In the genomic region with DNA sequence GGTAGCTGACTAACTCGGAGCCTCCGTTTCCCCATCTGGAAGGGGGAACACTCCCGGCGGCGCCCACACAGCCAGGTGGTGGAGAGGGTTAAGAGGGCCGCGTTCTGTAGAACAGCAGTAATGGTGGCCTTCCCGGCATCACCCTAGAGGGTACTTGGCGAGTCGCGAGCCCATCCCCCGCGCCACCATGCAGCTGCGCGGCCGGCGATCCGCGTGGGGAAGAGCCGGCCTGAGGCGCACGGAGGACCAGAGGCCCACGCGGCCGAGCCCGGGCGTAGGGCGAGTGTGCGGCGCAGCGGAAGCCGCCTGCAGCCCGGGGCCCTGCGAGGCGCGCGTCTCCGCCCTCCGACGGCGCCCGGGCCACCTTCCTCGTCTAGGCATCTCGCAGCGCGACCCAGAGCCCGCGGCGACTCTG, we compare ENCODE assay signal across 1 cellular context.
TF ChIP-seq lines count a peak whose summit lies in the region.

No MANE protein-coding gene starts in this region.

TF ChIP-seq in HepG2, 621 proteins besides CTCF, POLR2A, EP300 and RAD21 (continued from another document):
- TF ChIP-seq ATF3 (CRISPR knock-in tag; IDR thresholded peaks at IDR 0.05) (no peak), SIN3A (IDR thresholded peaks at IDR 0.05; ENCODE audit: borderline replicate concordance, low read depth, low read length) (peak; percentile 17; the same call in 1 of the 2 replicates), MNT (IDR thresholded peaks at IDR 0.05) (no peak), PAF1 (CRISPR knock-in tag; IDR thresholded peaks at IDR 0.05) (no peak), ZNF446 (CRISPR knock-in tag; IDR thresholded peaks at IDR 0.05) (peak; percentile 18; the same call in 1 of the 2 replicates), SRSF9 (IDR thresholded peaks at IDR 0.05; ENCODE audit: borderline replicate concordance, insufficient read depth, low read depth, low read length, poor library complexity, severe bottlenecking) (no peak), ARID2 (CRISPR knock-in tag; IDR thresholded peaks at IDR 0.05; ENCODE audit: borderline replicate concordance) (0 out of 2 replicates have a peak, but pooled peaks have one; percentile 39), TAF15 (IDR thresholded peaks at IDR 0.05; ENCODE audit: low read depth, low read length, poor library complexity, severe bottlenecking) (no peak), NFE2L1 (CRISPR knock-in tag; IDR thresholded peaks at IDR 0.05; ENCODE audit: borderline replicate concordance) (no peak), MIER2 (CRISPR knock-in tag; IDR thresholded peaks at IDR 0.05) (no peak), GFI1 (CRISPR knock-in tag; IDR thresholded peaks at IDR 0.05; ENCODE audit: borderline replicate concordance) (no peak), ZSCAN25 (CRISPR knock-in tag; IDR thresholded peaks at IDR 0.05) (no peak), ZBTB33 (CRISPR knock-in tag; IDR thresholded peaks at IDR 0.05) (no peak), HOXA9 (CRISPR knock-in tag; IDR thresholded peaks at IDR 0.05; ENCODE audit: borderline replicate concordance) (peak; percentile 63; the same call in 1 of the 2 replicates), ZNF451 (CRISPR knock-in tag; IDR thresholded peaks at IDR 0.05) (0 out of 2 replicates have a peak, but pooled peaks have one; percentile 11), ZNF432 (CRISPR knock-in tag; IDR thresholded peaks at IDR 0.05; ENCODE audit: borderline replicate concordance) (no peak), DNMT1 (CRISPR knock-in tag; IDR thresholded peaks at IDR 0.05) (no peak), UBTF (CRISPR knock-in tag; IDR thresholded peaks at IDR 0.05) (peak; percentile 62; the same call in 1 of the 2 replicates), RFX5 (IDR thresholded peaks at IDR 0.05; ENCODE audit: low read depth, low read length) (no peak), TSC22D2 (CRISPR knock-in tag; IDR thresholded peaks at IDR 0.05; ENCODE audit: borderline replicate concordance) (no peak), ZMYM4 (CRISPR knock-in tag; IDR thresholded peaks at IDR 0.05) (peak; percentile 7; the same call in 1 of the 2 replicates), CBX2 (IDR thresholded peaks at IDR 0.05; ENCODE audit: low read depth, low read length) (no peak), CBX2 (CRISPR knock-in tag; IDR thresholded peaks at IDR 0.05; ENCODE audit: low read depth) (no peak)
- TF ChIP-seq, protein P1, sequence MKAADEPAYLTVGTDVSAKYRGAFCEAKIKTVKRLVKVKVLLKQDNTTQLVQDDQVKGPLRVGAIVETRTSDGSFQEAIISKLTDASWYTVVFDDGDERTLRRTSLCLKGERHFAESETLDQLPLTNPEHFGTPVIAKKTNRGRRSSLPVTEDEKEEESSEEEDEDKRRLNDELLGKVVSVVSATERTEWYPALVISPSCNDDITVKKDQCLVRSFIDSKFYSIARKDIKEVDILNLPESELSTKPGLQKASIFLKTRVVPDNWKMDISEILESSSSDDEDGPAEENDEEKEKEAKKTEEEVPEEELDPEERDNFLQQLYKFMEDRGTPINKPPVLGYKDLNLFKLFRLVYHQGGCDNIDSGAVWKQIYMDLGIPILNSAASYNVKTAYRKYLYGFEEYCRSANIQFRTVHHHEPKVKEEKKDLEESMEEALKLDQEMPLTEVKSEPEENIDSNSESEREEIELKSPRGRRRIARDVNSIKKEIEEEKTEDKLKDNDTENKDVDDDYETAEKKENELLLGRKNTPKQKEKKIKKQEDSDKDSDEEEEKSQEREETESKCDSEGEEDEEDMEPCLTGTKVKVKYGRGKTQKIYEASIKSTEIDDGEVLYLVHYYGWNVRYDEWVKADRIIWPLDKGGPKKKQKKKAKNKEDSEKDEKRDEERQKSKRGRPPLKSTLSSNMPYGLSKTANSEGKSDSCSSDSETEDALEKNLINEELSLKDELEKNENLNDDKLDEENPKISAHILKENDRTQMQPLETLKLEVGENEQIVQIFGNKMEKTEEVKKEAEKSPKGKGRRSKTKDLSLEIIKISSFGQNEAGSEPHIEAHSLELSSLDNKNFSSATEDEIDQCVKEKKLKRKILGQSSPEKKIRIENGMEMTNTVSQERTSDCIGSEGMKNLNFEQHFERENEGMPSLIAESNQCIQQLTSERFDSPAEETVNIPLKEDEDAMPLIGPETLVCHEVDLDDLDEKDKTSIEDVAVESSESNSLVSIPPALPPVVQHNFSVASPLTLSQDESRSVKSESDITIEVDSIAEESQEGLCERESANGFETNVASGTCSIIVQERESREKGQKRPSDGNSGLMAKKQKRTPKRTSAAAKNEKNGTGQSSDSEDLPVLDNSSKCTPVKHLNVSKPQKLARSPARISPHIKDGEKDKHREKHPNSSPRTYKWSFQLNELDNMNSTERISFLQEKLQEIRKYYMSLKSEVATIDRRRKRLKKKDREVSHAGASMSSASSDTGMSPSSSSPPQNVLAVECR (CRISPR knock-in tag; IDR thresholded peaks at IDR 0.05; ENCODE audit: borderline replicate concordance), result peak; percentile 61
- TF ChIP-seq, protein P2, sequence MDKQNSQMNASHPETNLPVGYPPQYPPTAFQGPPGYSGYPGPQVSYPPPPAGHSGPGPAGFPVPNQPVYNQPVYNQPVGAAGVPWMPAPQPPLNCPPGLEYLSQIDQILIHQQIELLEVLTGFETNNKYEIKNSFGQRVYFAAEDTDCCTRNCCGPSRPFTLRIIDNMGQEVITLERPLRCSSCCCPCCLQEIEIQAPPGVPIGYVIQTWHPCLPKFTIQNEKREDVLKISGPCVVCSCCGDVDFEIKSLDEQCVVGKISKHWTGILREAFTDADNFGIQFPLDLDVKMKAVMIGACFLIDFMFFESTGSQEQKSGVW (CRISPR knock-in tag; IDR thresholded peaks at IDR 0.05; ENCODE audit: borderline replicate concordance), result no peak
- TF ChIP-seq, protein P3, sequence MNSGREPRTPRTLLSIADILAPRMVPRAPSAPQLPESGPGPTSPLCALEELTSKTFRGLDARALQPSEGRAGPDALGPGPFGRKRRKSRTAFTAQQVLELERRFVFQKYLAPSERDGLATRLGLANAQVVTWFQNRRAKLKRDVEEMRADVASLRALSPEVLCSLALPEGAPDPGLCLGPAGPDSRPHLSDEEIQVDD (CRISPR knock-in tag; IDR thresholded peaks at IDR 0.05; ENCODE audit: borderline replicate concordance), result no peak
- TF ChIP-seq, protein P4, sequence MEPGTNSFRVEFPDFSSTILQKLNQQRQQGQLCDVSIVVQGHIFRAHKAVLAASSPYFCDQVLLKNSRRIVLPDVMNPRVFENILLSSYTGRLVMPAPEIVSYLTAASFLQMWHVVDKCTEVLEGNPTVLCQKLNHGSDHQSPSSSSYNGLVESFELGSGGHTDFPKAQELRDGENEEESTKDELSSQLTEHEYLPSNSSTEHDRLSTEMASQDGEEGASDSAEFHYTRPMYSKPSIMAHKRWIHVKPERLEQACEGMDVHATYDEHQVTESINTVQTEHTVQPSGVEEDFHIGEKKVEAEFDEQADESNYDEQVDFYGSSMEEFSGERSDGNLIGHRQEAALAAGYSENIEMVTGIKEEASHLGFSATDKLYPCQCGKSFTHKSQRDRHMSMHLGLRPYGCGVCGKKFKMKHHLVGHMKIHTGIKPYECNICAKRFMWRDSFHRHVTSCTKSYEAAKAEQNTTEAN (CRISPR knock-in tag; conservative IDR thresholded peaks at IDR 0.05), result no peak
- TF ChIP-seq, protein P5, sequence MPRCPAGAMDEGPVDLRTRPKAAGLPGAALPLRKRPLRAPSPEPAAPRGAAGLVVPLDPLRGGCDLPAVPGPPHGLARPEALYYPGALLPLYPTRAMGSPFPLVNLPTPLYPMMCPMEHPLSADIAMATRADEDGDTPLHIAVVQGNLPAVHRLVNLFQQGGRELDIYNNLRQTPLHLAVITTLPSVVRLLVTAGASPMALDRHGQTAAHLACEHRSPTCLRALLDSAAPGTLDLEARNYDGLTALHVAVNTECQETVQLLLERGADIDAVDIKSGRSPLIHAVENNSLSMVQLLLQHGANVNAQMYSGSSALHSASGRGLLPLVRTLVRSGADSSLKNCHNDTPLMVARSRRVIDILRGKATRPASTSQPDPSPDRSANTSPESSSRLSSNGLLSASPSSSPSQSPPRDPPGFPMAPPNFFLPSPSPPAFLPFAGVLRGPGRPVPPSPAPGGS (CRISPR knock-in tag; IDR thresholded peaks at IDR 0.05), result peak; percentile 66
- TF ChIP-seq, protein P6, sequence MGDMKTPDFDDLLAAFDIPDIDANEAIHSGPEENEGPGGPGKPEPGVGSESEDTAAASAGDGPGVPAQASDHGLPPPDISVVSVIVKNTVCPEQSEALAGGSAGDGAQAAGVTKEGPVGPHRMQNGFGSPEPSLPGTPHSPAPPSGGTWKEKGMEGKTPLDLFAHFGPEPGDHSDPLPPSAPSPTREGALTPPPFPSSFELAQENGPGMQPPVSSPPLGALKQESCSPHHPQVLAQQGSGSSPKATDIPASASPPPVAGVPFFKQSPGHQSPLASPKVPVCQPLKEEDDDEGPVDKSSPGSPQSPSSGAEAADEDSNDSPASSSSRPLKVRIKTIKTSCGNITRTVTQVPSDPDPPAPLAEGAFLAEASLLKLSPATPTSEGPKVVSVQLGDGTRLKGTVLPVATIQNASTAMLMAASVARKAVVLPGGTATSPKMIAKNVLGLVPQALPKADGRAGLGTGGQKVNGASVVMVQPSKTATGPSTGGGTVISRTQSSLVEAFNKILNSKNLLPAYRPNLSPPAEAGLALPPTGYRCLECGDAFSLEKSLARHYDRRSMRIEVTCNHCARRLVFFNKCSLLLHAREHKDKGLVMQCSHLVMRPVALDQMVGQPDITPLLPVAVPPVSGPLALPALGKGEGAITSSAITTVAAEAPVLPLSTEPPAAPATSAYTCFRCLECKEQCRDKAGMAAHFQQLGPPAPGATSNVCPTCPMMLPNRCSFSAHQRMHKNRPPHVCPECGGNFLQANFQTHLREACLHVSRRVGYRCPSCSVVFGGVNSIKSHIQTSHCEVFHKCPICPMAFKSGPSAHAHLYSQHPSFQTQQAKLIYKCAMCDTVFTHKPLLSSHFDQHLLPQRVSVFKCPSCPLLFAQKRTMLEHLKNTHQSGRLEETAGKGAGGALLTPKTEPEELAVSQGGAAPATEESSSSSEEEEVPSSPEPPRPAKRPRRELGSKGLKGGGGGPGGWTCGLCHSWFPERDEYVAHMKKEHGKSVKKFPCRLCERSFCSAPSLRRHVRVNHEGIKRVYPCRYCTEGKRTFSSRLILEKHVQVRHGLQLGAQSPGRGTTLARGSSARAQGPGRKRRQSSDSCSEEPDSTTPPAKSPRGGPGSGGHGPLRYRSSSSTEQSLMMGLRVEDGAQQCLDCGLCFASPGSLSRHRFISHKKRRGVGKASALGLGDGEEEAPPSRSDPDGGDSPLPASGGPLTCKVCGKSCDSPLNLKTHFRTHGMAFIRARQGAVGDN (CRISPR knock-in tag; IDR thresholded peaks at IDR 0.05), result peak; percentile 30; the same call in 1 of the 2 replicates
TF ChIP-seq in HepG2: peak in this region for 34.
